ENCODE assay signal across 8 cellular contexts in the genomic region with DNA sequence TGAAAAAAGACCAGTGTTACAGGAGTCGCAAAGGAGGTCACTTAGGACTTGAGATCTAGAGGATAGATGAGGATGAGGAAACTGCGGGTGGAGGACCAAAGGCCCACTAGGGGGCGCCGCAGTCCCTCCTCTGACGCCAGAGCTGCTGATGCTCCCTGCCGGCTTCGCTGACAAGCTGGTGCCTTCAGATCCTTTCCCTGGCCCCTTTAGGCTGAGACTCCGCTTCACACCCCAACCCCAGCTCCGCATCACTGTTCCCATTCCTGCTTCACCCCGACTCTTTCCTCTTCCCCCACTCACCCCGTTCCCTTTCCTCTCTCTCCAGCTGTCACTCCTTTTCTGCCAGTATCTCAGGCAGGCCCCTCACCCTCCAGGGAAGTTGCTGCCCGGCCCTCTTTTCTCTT. TPM values are rescaled to one million over a fixed set of nuclear protein-coding genes. Genes with fewer than 3 reads are reported as not detected.
DNase-seq lines count a peak whose midpoint lies in the region; ATAC-seq and TF ChIP-seq lines count a peak whose summit lies in the region.

No MANE protein-coding gene starts in this region.

- TF ChIP-seq CTCF in KMS-11 (conservative IDR thresholded peaks at IDR 0.05; ENCODE audit: low read depth, low read length) (peak; percentile 99), PC-3 (conservative IDR thresholded peaks at IDR 0.05; ENCODE audit: low read depth, low read length) (peak; percentile 85)

- H3K27me3 ChIP-seq in KMS-11 (ENCODE audit: insufficient read depth, low read depth) (peaks cover 28% of the 10 kb centered on the region; the same call in 1 of the 2 replicates), PC-3 (ENCODE audit: low read length) (peaks cover 13% of the 10 kb centered on the region)
- H3K27me3 ChIP-seq in naive thymus-derived CD4-positive, alpha-beta T cell (ENCODE audit: control insufficient read depth in 2 of 2, insufficient read depth in 2 of 2, low read length in 2 of 2): peaks cover 9 to 10% of the 10 kb centered on the region in 2 donors

- H2AFZ ChIP-seq in KMS-11 (ENCODE audit: low read depth): no peak overlapping the region
- no peak overlapping the region for H2AFZ ChIP-seq in PC-3 (ENCODE audit: low read length)

- H3K27me3 Mint-ChIP-seq in naive thymus-derived CD4-positive, alpha-beta T cell: peaks cover 20 to 29% (median 21%) of the 10 kb centered on the region in 5 donors

- no peak for TF ChIP-seq POLR2A in erythroblast (IDR thresholded peaks at IDR 0.05; ENCODE audit: low read length)

- H3K27ac Mint-ChIP-seq in naive thymus-derived CD4-positive, alpha-beta T cell: peak overlapping the region in 7 of 9 donors; percentile 46 to 80 (median 76)

- POLR2A ChIA-PET in PC-3 (lab: Charles Lee; ENCODE audit: unreplicated experiment): no interaction called here
- POLR2A ChIA-PET in naive thymus-derived CD4-positive, alpha-beta T cell (lab: Charles Lee): interaction anchor here (0.9 to 4.1 kb wide), 6 partner anchors 10 to 206 kb away, joined by 3 to 22 read pairs (median 5); a partner anchor contains a TSS

- no peak overlapping the region for H3K27ac ChIP-seq in KMS-11
- H3K27ac ChIP-seq in PC-3 (ENCODE audit: low read length): no peak overlapping the region
- H3K27ac ChIP-seq in naive thymus-derived CD4-positive, alpha-beta T cell (ENCODE audit: low read depth, low read length): no peak overlapping the region

- ATAC-seq in PC-3 (peak; percentile 66), HG03135 (IDR thresholded peaks at IDR 0.05; ENCODE audit: unreplicated experiment) (no peak)
- peak; percentile 81 for ATAC-seq in naive thymus-derived CD4-positive, alpha-beta T cell

- H3K79me2 ChIP-seq in KMS-11 (ENCODE audit: insufficient read depth, low read depth) (no peaks in the 10 kb centered on the region), PC-3 (ENCODE audit: low read length) (no peaks in the 10 kb centered on the region)

- intact Hi-C loops in PC-3 (cut with micrococcal nuclease): no loop called here
- intact Hi-C loops in naive thymus-derived CD4-positive, alpha-beta T cell (cut with micrococcal nuclease): loop anchor here (1.0 to 10.0 kb wide), 7 partner anchors 13 to 951 kb away; a partner anchor contains a TSS

- H3K36me3 ChIP-seq in KMS-11 (ENCODE audit: insufficient read depth): no peaks in the 10 kb centered on the region
- H3K36me3 ChIP-seq in PC-3 (ENCODE audit: low read depth, low read length): no peaks in the 10 kb centered on the region
- H3K36me3 ChIP-seq in naive thymus-derived CD4-positive, alpha-beta T cell (ENCODE audit: control insufficient read depth in 2 of 3, insufficient read depth in 3 of 3, low read length in 3 of 3): peaks cover 0 to 41% (median 8%) of the 10 kb centered on the region in 3 experiments

- peak overlapping the region in 6 of 10 donors; percentile 9 to 47 (median 34) for H3K4me3 Mint-ChIP-seq in naive thymus-derived CD4-positive, alpha-beta T cell

- no peak overlapping the region for H3K9ac ChIP-seq in KMS-11
- no peak overlapping the region for H3K9ac ChIP-seq in PC-3 (ENCODE audit: low read length)

- peaks cover 12 to 24% (median 18%) of the 10 kb centered on the region in 7 donors for H3K4me1 Mint-ChIP-seq in naive thymus-derived CD4-positive, alpha-beta T cell

- no peaks in the 10 kb centered on the region for H3F3A ChIP-seq in PC-3 (ENCODE audit: low read length, unreplicated experiment)

- H3K4me2 ChIP-seq in KMS-11 (no peak overlapping the region), PC-3 (ENCODE audit: low read length) (no peak overlapping the region)

- BruUV-seq in PC-3 (replicated peaks; lab: Mats Ljungman, UMichigan): no TSS peak

- peaks cover 7% of the 10 kb centered on the region for H3K4me1 ChIP-seq in KMS-11 (ENCODE audit: low read depth, poor library complexity, severe bottlenecking)
- peaks cover 8% of the 10 kb centered on the region for H3K4me1 ChIP-seq in PC-3 (ENCODE audit: insufficient read depth, low read length)
- peaks cover 0 to 7% of the 10 kb centered on the region in 2 donors for H3K4me1 ChIP-seq in naive thymus-derived CD4-positive, alpha-beta T cell (ENCODE audit: control insufficient read depth in 2 of 2, insufficient read depth in 2 of 2, low read length in 2 of 2)

- H3K9me3 Mint-ChIP-seq in naive thymus-derived CD4-positive, alpha-beta T cell: no peaks in the 10 kb centered on the region

- H3K36me3 Mint-ChIP-seq in naive thymus-derived CD4-positive, alpha-beta T cell: peaks cover 8 to 17% (median 9%) of the 10 kb centered on the region in 5 donors

- H4K20me1 ChIP-seq in KMS-11 (ENCODE audit: insufficient read depth) (no peaks in the 10 kb centered on the region), PC-3 (ENCODE audit: low read length) (no peaks in the 10 kb centered on the region)

- DNase-seq in DMS153 (lab: John Stamatoyannopoulos, UW): peak; percentile 44
- peak; percentile 81 for DNase-seq in PC-3
- peak; percentile 81 for DNase-seq in activated T-cell treated with anti-CD3 and anti-CD28 coated beads, Interleukin-2, amount 50 U/mL, for 1 hour
- DNase-seq in erythroblast (lab: John Stamatoyannopoulos, UW): peak; percentile 82 to 87
- peak; percentile 55 to 81 (median 72) for DNase-seq in naive thymus-derived CD4-positive, alpha-beta T cell
- peak; percentile 42 to 66 for DNase-seq in stimulated activated CD8-positive, alpha-beta memory T cell treated with anti-CD3 and anti-CD28 coated beads, Interleukin-7, amount 100 ng/mL, for 48 hours (ENCODE audit: extremely low read depth in 1 of 2, low read depth in 1 of 2)

- no peaks in the 10 kb centered on the region for H3K9me2 ChIP-seq in PC-3 (replicated peaks; ENCODE audit: low read length)

- H3K4me3 ChIP-seq in KMS-11 (IDR thresholded peaks at IDR 0.05; ENCODE audit: insufficient read depth, low read depth, low read length): no peak overlapping the region
- H3K4me3 ChIP-seq in PC-3 (ENCODE audit: low read length): no peak overlapping the region
- H3K4me3 ChIP-seq in naive thymus-derived CD4-positive, alpha-beta T cell (ENCODE audit: low read length): no peak overlapping the region

- CTCF ChIA-PET in PC-3 (lab: Charles Lee): interaction anchor here (0.6 to 1.3 kb wide), 7 partner anchors 12 to 209 kb away, joined by 3 to 7 read pairs (median 5); no protein-coding TSS in a partner anchor
- CTCF ChIA-PET in naive thymus-derived CD4-positive, alpha-beta T cell (lab: Charles Lee): interaction anchor here (0.6 to 5.6 kb wide), 28 partner anchors 11 to 294 kb away, joined by 3 to 73 read pairs (median 4); a partner anchor contains a TSS

- no peaks in the 10 kb centered on the region for H3K9me3 ChIP-seq in PC-3 (ENCODE audit: low read length)
- H3K9me3 ChIP-seq in naive thymus-derived CD4-positive, alpha-beta T cell (ENCODE audit: control insufficient read depth in 2 of 3, low read length in 3 of 3): no peaks in the 10 kb centered on the region

RNA-seq across cellular contexts. Expression of a gene that starts 4.3 kb away (rescaled TPM):
- not detected in 2 replicates for total RNA-seq in PC-3 (2014; rRNA removed)
- not detected for total RNA-seq in naive thymus-derived CD4-positive, alpha-beta T cell
- under 1 TPM; 0.06 to 0.08 TPM for polyA plus RNA-seq in naive thymus-derived CD4-positive, alpha-beta T cell

RNA-seq across cellular contexts. Expression of a gene that starts 12.7 kb away (rescaled TPM):
- total RNA-seq in PC-3 (2014; rRNA removed): 37.1 and 49.1 TPM in 2 replicates
- total RNA-seq in naive thymus-derived CD4-positive, alpha-beta T cell: 10 to 100 TPM; 31.9 to 68.7 (median 44.8) TPM
- polyA plus RNA-seq in naive thymus-derived CD4-positive, alpha-beta T cell: 10 to 100 TPM; 38.6 to 60.9 TPM

RNA-seq across cellular contexts. Expression of a gene that starts 15.7 kb away (rescaled TPM):
- total RNA-seq in PC-3 (2014; rRNA removed): 0.15 TPM in 1 of 2 replicates, not detected in the other
- under 1 TPM in 1 of 5 experiments, not detected in 4; 0.32 TPM for total RNA-seq in naive thymus-derived CD4-positive, alpha-beta T cell
- under 1 TPM in 1 of 2 donors, not detected in 1; 0.29 TPM for polyA plus RNA-seq in naive thymus-derived CD4-positive, alpha-beta T cell

RNA-seq across cellular contexts. Expression of a gene that starts 29.9 kb away (rescaled TPM):
- not detected in 2 replicates for total RNA-seq in PC-3 (2014; rRNA removed)
- not detected for total RNA-seq in naive thymus-derived CD4-positive, alpha-beta T cell
- not detected for polyA plus RNA-seq in naive thymus-derived CD4-positive, alpha-beta T cell

RNA-seq across cellular contexts. Expression of a gene that starts 53.9 kb away (rescaled TPM):
- total RNA-seq in PC-3 (2014; rRNA removed): 6.7 and 6.9 TPM in 2 replicates
- 10 to 100 TPM in 2 of 5 experiments, 1 to 10 TPM in 3; 4.0 to 11.4 (median 7.0) TPM for total RNA-seq in naive thymus-derived CD4-positive, alpha-beta T cell
- polyA plus RNA-seq in naive thymus-derived CD4-positive, alpha-beta T cell: 1 to 10 TPM; 4.1 to 5.0 TPM
